ENCODE assay signal across 25 cellular contexts in genomic region chr14:97282210-97282609, GRCh38.
"Had no signal": no experiment of that assay in that cellular context is flagged by ENCODE, and none has a peak within 500 bp of the region (broad histone marks: within the 10 kb centered on the region; RNA-seq: fewer than 3 reads in every experiment).

No MANE protein-coding gene starts in this region.

- H3K4me3 Mint-ChIP-seq: activated CD4-positive, alpha-beta memory T cell treated with anti-CD3 and anti-CD28 coated beads, Interleukin-2, amount 10 ng/mL, durations not matched to agents 7 days and 5 days; activated CD4-positive, alpha-beta T cell treated with anti-CD3 and anti-CD28 coated beads for 36 hours; activated CD4-positive, alpha-beta T cell treated with anti-CD3 and anti-CD28 coated beads, Interleukin-2, amount 10 ng/mL, durations not matched to agents 24 days and 14 days; activated naive CD8-positive, alpha-beta T cell; activated T-cell treated with anti-CD3 and anti-CD28 coated beads, Interleukin-2, amount 50 U/mL, for 24 hours; activated T-cell treated with anti-CD3 and anti-CD28 coated beads, Interleukin-2, amount 50 U/mL, for 72 hours; central memory CD8-positive, alpha-beta T cell had no signal

- ATAC-seq: activated CD4-positive, alpha-beta T cell treated with anti-CD3 and anti-CD28 coated beads for 36 hours had no signal

- H3K27ac ChIP-seq: brain microvascular endothelial cell, epithelial cell of prostate had no signal

- H3K4me1 Mint-ChIP-seq: activated CD4-positive, alpha-beta memory T cell treated with anti-CD3 and anti-CD28 coated beads, Interleukin-2, amount 10 ng/mL, durations not matched to agents 7 days and 5 days; activated CD4-positive, alpha-beta T cell treated with anti-CD3 and anti-CD28 coated beads for 36 hours; central memory CD8-positive, alpha-beta T cell had no signal

- H3K36me3 ChIP-seq: brain microvascular endothelial cell had no signal

- H3K27ac Mint-ChIP-seq: activated CD4-positive, alpha-beta memory T cell treated with anti-CD3 and anti-CD28 coated beads, Interleukin-2, amount 10 ng/mL, durations not matched to agents 7 days and 5 days; activated CD4-positive, alpha-beta T cell treated with anti-CD3 and anti-CD28 coated beads for 36 hours; activated CD4-positive, alpha-beta T cell treated with anti-CD3 and anti-CD28 coated beads, Interleukin-2, amount 10 ng/mL, durations not matched to agents 24 days and 14 days; activated naive CD8-positive, alpha-beta T cell; activated T-cell treated with anti-CD3 and anti-CD28 coated beads, Interleukin-2, amount 50 U/mL, for 24 hours; activated T-cell treated with anti-CD3 and anti-CD28 coated beads, Interleukin-2, amount 50 U/mL, for 72 hours had no signal

- H3K27me3 ChIP-seq: brain microvascular endothelial cell had no signal

- DNase-seq: activated CD4-positive, alpha-beta memory T cell treated with anti-CD3 and anti-CD28 coated beads, Interleukin-2, amount 10 ng/mL, durations not matched to agents 7 days and 5 days; activated CD4-positive, alpha-beta T cell treated with anti-CD3 and anti-CD28 coated beads for 36 hours; activated CD4-positive, alpha-beta T cell treated with anti-CD3 and anti-CD28 coated beads, Interleukin-2, amount 10 ng/mL, durations not matched to agents 24 days and 14 days; activated CD4-positive, CD25-positive, alpha-beta regulatory T cell; activated CD4-positive, CD25-positive, alpha-beta regulatory T cell treated with anti-CD3 and anti-CD28 coated beads, Interleukin-2, amount 50 U/mL, for 72 hours; activated CD8-positive, alpha-beta memory T cell treated with anti-CD3 and anti-CD28 coated beads, Interleukin-2, amount 50 U/mL, for 48 hours; activated effector memory CD4-positive, alpha-beta T cell treated with Interleukin-2 at 50 U/mL for 16 hours; activated gamma-delta T cell treated with Interleukin-2 at 50 U/mL for 16 hours; activated naive CD4-positive, alpha-beta T cell treated with anti-CD3 and anti-CD28 coated beads, Interleukin-2, amount 50 U/mL, for 16 hours; activated naive CD4-positive, alpha-beta T cell treated with Interleukin-2 at 50 U/mL for 16 hours; activated T-cell treated with anti-CD3 and anti-CD28 coated beads for 4 hours; activated T-cell treated with anti-CD3 and anti-CD28 coated beads, Interleukin-2, amount 50 U/mL, for 24 hours; activated T-cell treated with anti-CD3 and anti-CD28 coated beads, Interleukin-2, amount 50 U/mL, for 72 hours; amniotic stem cell; anterior cingulate cortex; brain microvascular endothelial cell; cortex of kidney; effector CD8-positive, alpha-beta T cell; foreskin fibroblast; head of caudate nucleus; hippocampal formation; T-helper 2 cell had no signal

- H3K36me3 Mint-ChIP-seq: activated naive CD8-positive, alpha-beta T cell had no signal

- H3K9me3 Mint-ChIP-seq: activated CD4-positive, alpha-beta memory T cell treated with anti-CD3 and anti-CD28 coated beads, Interleukin-2, amount 10 ng/mL, durations not matched to agents 7 days and 5 days; activated CD4-positive, alpha-beta T cell treated with anti-CD3 and anti-CD28 coated beads, Interleukin-2, amount 10 ng/mL, durations not matched to agents 24 days and 14 days; activated T-cell treated with anti-CD3 and anti-CD28 coated beads, Interleukin-2, amount 50 U/mL, for 24 hours; activated T-cell treated with anti-CD3 and anti-CD28 coated beads, Interleukin-2, amount 50 U/mL, for 72 hours; central memory CD8-positive, alpha-beta T cell had no signal
